ENCODE assay signal across 12 cellular contexts in the genomic region with DNA sequence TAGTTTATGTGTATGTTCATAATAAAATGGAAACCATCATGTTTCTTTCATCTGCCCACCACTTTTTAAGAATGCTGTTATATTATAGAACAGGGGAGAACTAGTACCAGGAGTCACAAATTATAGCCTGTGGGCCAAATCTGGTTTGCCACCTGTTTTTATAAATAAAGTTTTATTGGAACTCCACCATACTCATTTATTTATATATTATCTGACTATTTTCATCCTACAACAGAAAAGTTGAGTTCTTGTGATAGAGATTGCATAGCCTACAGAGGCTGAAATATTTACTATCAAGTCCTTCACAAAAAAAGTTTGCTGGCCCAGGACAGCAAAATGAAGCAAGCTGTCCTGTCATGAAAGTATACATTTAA. TPM values are rescaled to one million over a fixed set of nuclear protein-coding genes. Genes with fewer than 3 reads are reported as not detected.
DNase-seq lines count a peak whose midpoint lies in the region; ATAC-seq and TF ChIP-seq lines count a peak whose summit lies in the region.
"Had no signal": no experiment of that assay in that cellular context is flagged by ENCODE, and none has a peak within 500 bp of the region (broad histone marks: within the 10 kb centered on the region; RNA-seq: fewer than 3 reads in every experiment).

No MANE protein-coding gene starts in this region.

- peak overlapping the region; percentile 90 for H3K27ac Mint-ChIP-seq in activated T-helper 2 cell treated with anti-CD3 and anti-CD28 coated beads, Interferon-gamma antibody, Interleukin-2, Interleukin-4, amounts not matched to agents 10 μg/mL and 5 μg/mL and 100 μg/mL, durations not matched to agents 14 hours and 24 hours and 36 hours

- H3K9ac ChIP-seq in mucosa of rectum (ENCODE audit: low read depth in 1 of 2, low read length in 2 of 2): no peak overlapping the region

- ATAC-seq in heart right ventricle (no peak), Right ventricle myocardium superior (ENCODE audit: poor library complexity) (no peak)
- ATAC-seq: left ventricle myocardium superior had no signal

- TF ChIP-seq POLR2A in uterus (IDR thresholded peaks at IDR 0.05): no peak

- H3K4me1 Mint-ChIP-seq in activated T-helper 2 cell treated with anti-CD3 and anti-CD28 coated beads, Interferon-gamma antibody, Interleukin-2, Interleukin-4, amounts not matched to agents 10 μg/mL and 5 μg/mL and 100 μg/mL, durations not matched to agents 14 hours and 24 hours and 36 hours (ENCODE audit: low read depth): peaks cover 74% of the 10 kb centered on the region

- peak overlapping the region; percentile 24 to 87 (median 66) for H3K27ac ChIP-seq in heart right ventricle
- H3K27ac ChIP-seq in mucosa of rectum (ENCODE audit: low read depth in 2 of 2, low read length in 2 of 2): peak overlapping the region; percentile 64 to 69
- peak overlapping the region; percentile 73 to 88 for H3K27ac ChIP-seq in uterus

- H3K27me3 Mint-ChIP-seq in activated T-helper 2 cell treated with anti-CD3 and anti-CD28 coated beads, Interferon-gamma antibody, Interleukin-2, Interleukin-4, amounts not matched to agents 10 μg/mL and 5 μg/mL and 100 μg/mL, durations not matched to agents 14 hours and 24 hours and 36 hours (ENCODE audit: low read depth): no peaks in the 10 kb centered on the region
- H3K27me3 Mint-ChIP-seq: brain had no signal

- H3K4me1 ChIP-seq in heart right ventricle (peaks cover 0 to 72% (median 55%) of the 10 kb centered on the region in 9 donors), mucosa of rectum (ENCODE audit: control insufficient read depth in 2 of 2, insufficient read depth in 2 of 2, low read length in 2 of 2) (peaks cover 8 to 26% of the 10 kb centered on the region in 2 donors), uterus (peaks cover 0 to 4% of the 10 kb centered on the region in 2 donors)

- DNase-seq in heart right ventricle: no peak
- DNase-seq in Right ventricle myocardium superior: no peak
- DNase-seq in activated T-helper 2 cell treated with anti-CD3 and anti-CD28 coated beads, Interferon-gamma antibody, Interleukin-2, Interleukin-4, amounts not matched to agents 10 μg/mL and 5 μg/mL and 100 μg/mL, durations not matched to agents 14 hours and 24 hours and 36 hours (ENCODE audit: low spot score): no peak
- DNase-seq in uterus: no peak
- DNase-seq in NCI-H2029 treated with DMSO at 0.1 percent for 48 hours (lab: John Stamatoyannopoulos, UW): no peak
- no peak for DNase-seq in NCI-H1105 (lab: John Stamatoyannopoulos, UW)
- no peak for DNase-seq in NCI-H187 treated with DMSO at 0.1 percent for 48 hours (lab: John Stamatoyannopoulos, UW)
- DNase-seq: activated CD8-positive, alpha-beta memory T cell treated with anti-CD3 and anti-CD28 coated beads for 24 hours; left ventricle myocardium superior had no signal

- H3K9me3 Mint-ChIP-seq in activated T-helper 2 cell treated with anti-CD3 and anti-CD28 coated beads, Interferon-gamma antibody, Interleukin-2, Interleukin-4, amounts not matched to agents 10 μg/mL and 5 μg/mL and 100 μg/mL, durations not matched to agents 14 hours and 24 hours and 36 hours: peaks cover 4% of the 10 kb centered on the region
- H3K9me3 Mint-ChIP-seq: brain had no signal

- no peak for TF ChIP-seq CTCF in heart right ventricle (IDR thresholded peaks at IDR 0.05)
- TF ChIP-seq CTCF in uterus (IDR thresholded peaks at IDR 0.05): no peak

- H3K4me3 Mint-ChIP-seq in activated T-helper 2 cell treated with anti-CD3 and anti-CD28 coated beads, Interferon-gamma antibody, Interleukin-2, Interleukin-4, amounts not matched to agents 10 μg/mL and 5 μg/mL and 100 μg/mL, durations not matched to agents 14 hours and 24 hours and 36 hours (ENCODE audit: low read depth): peak overlapping the region; percentile 30

- no peaks in the 10 kb centered on the region for H3K36me3 ChIP-seq in heart right ventricle
- no peaks in the 10 kb centered on the region for H3K36me3 ChIP-seq in mucosa of rectum (ENCODE audit: control insufficient read depth in 2 of 2, insufficient read depth in 2 of 2, low read length in 2 of 2)
- H3K36me3 ChIP-seq in uterus: no peaks in the 10 kb centered on the region
- H3K36me3 ChIP-seq: HAP-1 had no signal

- intact Hi-C loops in heart right ventricle (cut with DNase I) (loop anchor here in 3 of 10 donors (5.0 to 10.0 kb wide), 2 partner anchors 92 to 94 kb away; no protein-coding TSS in a partner anchor), Right ventricle myocardium superior (cut with DNase I) (loop anchor here (2.0 kb wide), 1 partner anchor 182 kb away; no protein-coding TSS in a partner anchor), uterus (cut with DNase I; ENCODE audit: low total_unique reads) (no loop called here)
- intact Hi-C loops in activated T-helper 2 cell treated with anti-CD3 and anti-CD28 coated beads, Interferon-gamma antibody, Interleukin-2, Interleukin-4, amounts not matched to agents 10 μg/mL and 5 μg/mL and 100 μg/mL, durations not matched to agents 14 hours and 24 hours and 36 hours (cut with micrococcal nuclease): loop anchor here (1.0 to 10.0 kb wide), 4 partner anchors 14 to 332 kb away; a partner anchor contains a TSS

- peaks cover 33% of the 10 kb centered on the region for H3K36me3 Mint-ChIP-seq in activated T-helper 2 cell treated with anti-CD3 and anti-CD28 coated beads, Interferon-gamma antibody, Interleukin-2, Interleukin-4, amounts not matched to agents 10 μg/mL and 5 μg/mL and 100 μg/mL, durations not matched to agents 14 hours and 24 hours and 36 hours (ENCODE audit: low read depth)
- H3K36me3 Mint-ChIP-seq: brain had no signal

- no peaks in the 10 kb centered on the region for H3K9me3 ChIP-seq in heart right ventricle
- H3K9me3 ChIP-seq in mucosa of rectum (ENCODE audit: control insufficient read depth in 2 of 2, low read length in 2 of 2): no peaks in the 10 kb centered on the region
- H3K9me3 ChIP-seq in uterus: no peaks in the 10 kb centered on the region
- H3K9me3 ChIP-seq: HAP-1 had no signal

- H3K4me3 ChIP-seq in heart right ventricle (no peak overlapping the region), mucosa of rectum (ENCODE audit: low read length in 2 of 2) (no peak overlapping the region), uterus (no peak overlapping the region)
- H3K4me3 ChIP-seq: HAP-1 had no signal

- H3K27me3 ChIP-seq in heart right ventricle (no peaks in the 10 kb centered on the region), mucosa of rectum (ENCODE audit: control insufficient read depth in 2 of 2, insufficient read depth in 2 of 2, low read length in 2 of 2) (no peaks in the 10 kb centered on the region), uterus (no peaks in the 10 kb centered on the region)

RNA-seq across cellular contexts. Expression of a gene that starts 41.3 kb away (rescaled TPM):
- 100 to 1,000 TPM in 4 of 10 donors, 10 to 100 TPM in 6; 19.4 to 134 (median 69.3) TPM for total RNA-seq in heart right ventricle
- 10 to 100 TPM; 15.9 to 42.0 TPM for polyA plus RNA-seq in heart right ventricle
- 39.3 TPM for total RNA-seq in Right ventricle myocardium superior
- total RNA-seq in activated T-helper 2 cell treated with anti-CD3 and anti-CD28 coated beads, Interferon-gamma antibody, Interleukin-2, Interleukin-4, amounts not matched to agents 10 μg/mL and 5 μg/mL and 100 μg/mL, durations not matched to agents 14 hours and 24 hours and 36 hours: 4.5 TPM in 2 replicates
- 10 to 100 TPM; 48.5 to 99.1 (median 66.3) TPM for total RNA-seq in uterus
